Comparison of ENCODE assay signal across 13 cellular contexts in the genomic region with DNA sequence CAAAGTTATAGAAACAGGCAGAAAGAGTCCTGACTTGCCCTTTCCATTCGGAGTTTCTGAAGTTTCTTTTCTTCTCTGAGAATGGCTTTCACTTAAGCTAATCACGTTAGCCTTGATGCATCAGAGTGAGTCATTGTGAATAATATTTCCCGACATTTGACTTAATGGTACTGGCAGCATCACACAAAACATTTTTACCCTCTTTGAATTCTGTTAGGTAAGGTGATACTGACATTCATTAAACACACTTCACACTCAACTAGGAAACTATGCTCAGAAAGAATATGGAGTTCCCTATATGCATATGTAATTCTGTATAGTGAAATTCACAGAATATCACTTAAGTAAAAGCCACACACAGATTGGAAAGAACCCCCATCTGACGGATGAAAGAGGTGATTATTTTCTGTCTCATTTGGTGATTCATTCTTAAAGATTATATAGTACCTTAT.
DNase-seq lines count a peak whose midpoint lies in the region; ATAC-seq and TF ChIP-seq lines count a peak whose summit lies in the region.
"Had no signal": no experiment of that assay in that cellular context is flagged by ENCODE, and none has a peak within 500 bp of the region (broad histone marks: within the 10 kb centered on the region; RNA-seq: fewer than 3 reads in every experiment).

No MANE protein-coding gene starts in this region.

- no peak for TF ChIP-seq CTCF in fibroblast of mammary gland (conservative IDR thresholded peaks at IDR 0.05; ENCODE audit: control insufficient read depth, insufficient read depth, low read depth, low read length)

- no peak for DNase-seq in activated T-cell treated with anti-CD3 and anti-CD28 coated beads, Interleukin-2, amount 50 U/mL, for 4 hours
- DNase-seq in activated T-cell treated with anti-CD3 and anti-CD28 coated beads, Interleukin-2, amount 50 U/mL, for 1 hour = no peak
- DNase-seq in fibroblast of mammary gland (ENCODE audit: low read depth) (peak; percentile 88), DMS114 treated with DMSO at 0.1 percent for 48 hours (lab: John Stamatoyannopoulos, UW; ENCODE audit: unreplicated experiment) (no peak)
- DNase-seq: cerebellar nuclear complex, DMS153, MG63, midbrain, upper lobe of right lung had no signal

- H3K4me1 Mint-ChIP-seq in activated T-cell treated with anti-CD3 and anti-CD28 coated beads, Interleukin-2, amount 50 U/mL, for 4 hours (ENCODE audit: low read depth) = peaks cover 5% of the 10 kb centered on the region
- no peaks in the 10 kb centered on the region for H3K4me1 Mint-ChIP-seq in activated T-helper 17 cell treated with anti-CD3 and anti-CD28 coated beads, Interleukin-2, amount 50 U/mL, for 72 hours
- peaks cover 27% of the 10 kb centered on the region for H3K4me1 Mint-ChIP-seq in stimulated activated naive CD8-positive, alpha-beta T cell treated with anti-CD3 and anti-CD28 coated beads, Interleukin-15, Interleukin-2, amounts not matched to agents 100 ng/mL and 50 ng/mL, for 24 hours (ENCODE audit: low read depth)

- no peaks in the 10 kb centered on the region for H3K36me3 Mint-ChIP-seq in activated T-cell treated with anti-CD3 and anti-CD28 coated beads, Interleukin-2, amount 50 U/mL, for 4 hours (ENCODE audit: insufficient read depth)
- no peaks in the 10 kb centered on the region for H3K36me3 Mint-ChIP-seq in activated T-helper 17 cell treated with anti-CD3 and anti-CD28 coated beads, Interleukin-2, amount 50 U/mL, for 72 hours (ENCODE audit: low read depth)
- H3K36me3 Mint-ChIP-seq in stimulated activated naive CD8-positive, alpha-beta T cell treated with anti-CD3 and anti-CD28 coated beads, Interleukin-15, Interleukin-2, amounts not matched to agents 100 ng/mL and 50 ng/mL, for 24 hours (ENCODE audit: low read depth) = no peaks in the 10 kb centered on the region

- no peak overlapping the region for H3K4me3 ChIP-seq in fibroblast of mammary gland (ENCODE audit: control insufficient read depth, low read depth, low read length)
- H3K4me3 ChIP-seq: MG63, upper lobe of right lung had no signal

- H3K9me3 Mint-ChIP-seq in activated T-cell treated with anti-CD3 and anti-CD28 coated beads, Interleukin-2, amount 50 U/mL, for 4 hours = no peaks in the 10 kb centered on the region
- no peaks in the 10 kb centered on the region for H3K9me3 Mint-ChIP-seq in activated T-helper 17 cell treated with anti-CD3 and anti-CD28 coated beads, Interleukin-2, amount 50 U/mL, for 72 hours
- H3K9me3 Mint-ChIP-seq in stimulated activated naive CD8-positive, alpha-beta T cell treated with anti-CD3 and anti-CD28 coated beads, Interleukin-15, Interleukin-2, amounts not matched to agents 100 ng/mL and 50 ng/mL, for 24 hours = peaks cover 3% of the 10 kb centered on the region

- no peak overlapping the region for H3K27ac Mint-ChIP-seq in activated T-helper 17 cell treated with anti-CD3 and anti-CD28 coated beads, Interleukin-2, amount 50 U/mL, for 72 hours
- H3K27ac Mint-ChIP-seq in stimulated activated naive CD8-positive, alpha-beta T cell treated with anti-CD3 and anti-CD28 coated beads, Interleukin-15, Interleukin-2, amounts not matched to agents 100 ng/mL and 50 ng/mL, for 24 hours = peak overlapping the region; percentile 92

- H3K4me3 Mint-ChIP-seq in activated T-cell treated with anti-CD3 and anti-CD28 coated beads, Interleukin-2, amount 50 U/mL, for 4 hours = no peak overlapping the region
- no peak overlapping the region for H3K4me3 Mint-ChIP-seq in activated T-helper 17 cell treated with anti-CD3 and anti-CD28 coated beads, Interleukin-2, amount 50 U/mL, for 72 hours
- peak overlapping the region; percentile 44 for H3K4me3 Mint-ChIP-seq in stimulated activated naive CD8-positive, alpha-beta T cell treated with anti-CD3 and anti-CD28 coated beads, Interleukin-15, Interleukin-2, amounts not matched to agents 100 ng/mL and 50 ng/mL, for 24 hours

- peaks cover 8% of the 10 kb centered on the region for H3K27me3 Mint-ChIP-seq in activated T-cell treated with anti-CD3 and anti-CD28 coated beads, Interleukin-2, amount 50 U/mL, for 4 hours (ENCODE audit: low read depth)
- peaks cover 8% of the 10 kb centered on the region for H3K27me3 Mint-ChIP-seq in activated T-helper 17 cell treated with anti-CD3 and anti-CD28 coated beads, Interleukin-2, amount 50 U/mL, for 72 hours
- H3K27me3 Mint-ChIP-seq in stimulated activated naive CD8-positive, alpha-beta T cell treated with anti-CD3 and anti-CD28 coated beads, Interleukin-15, Interleukin-2, amounts not matched to agents 100 ng/mL and 50 ng/mL, for 24 hours = no peaks in the 10 kb centered on the region

- ATAC-seq in activated T-cell treated with anti-CD3 and anti-CD28 coated beads, Interleukin-2, amount 50 U/mL, for 4 hours = peak; percentile 66 to 73
- ATAC-seq in activated T-helper 17 cell treated with anti-CD3 and anti-CD28 coated beads, Interleukin-2, amount 50 U/mL, for 72 hours (replicated peaks) = peak; percentile 65
- no peak for ATAC-seq in GM19023 (IDR thresholded peaks at IDR 0.05; ENCODE audit: unreplicated experiment)
- no peak for ATAC-seq in GM18498 (IDR thresholded peaks at IDR 0.05; ENCODE audit: unreplicated experiment)
- ATAC-seq: upper lobe of right lung had no signal

Comparison
In these comparisons a context has a peak if more than half of its experiments do, and no peak if none do; other contexts are left out.
1. ATAC-seq: peak in activated T-cell treated with anti-CD3 and anti-CD28 coated beads, Interleukin-2, amount 50 U/mL, for 4 hours (2 of 2) and activated T-helper 17 cell treated with anti-CD3 and anti-CD28 coated beads, Interleukin-2, amount 50 U/mL, for 72 hours (single experiment); none in GM19023 (single experiment) and GM18498 (single experiment).